28 cellular contexts compared by ENCODE assay signal in the genomic region with DNA sequence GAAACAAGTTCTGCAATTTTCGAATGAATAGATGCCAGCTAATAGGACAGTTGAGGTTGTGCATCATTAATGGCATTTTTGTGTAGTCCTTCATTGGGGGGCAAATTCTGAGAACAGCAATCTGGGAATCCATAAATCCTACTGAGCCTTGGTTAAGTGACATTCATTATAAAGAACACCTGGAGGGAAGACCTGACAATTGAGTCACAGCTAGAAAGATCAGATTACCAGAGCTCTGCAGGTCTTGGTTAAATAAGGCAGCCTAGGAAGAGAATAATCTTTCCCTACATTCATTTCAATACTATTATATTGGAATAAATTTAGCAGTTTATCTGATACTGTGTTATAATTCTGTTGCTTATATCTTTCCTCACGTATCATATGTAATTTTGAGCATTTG. TPM values are rescaled to one million over a fixed set of nuclear protein-coding genes. Genes with fewer than 3 reads are reported as not detected.
DNase-seq lines count a peak whose midpoint lies in the region; ATAC-seq, FAIRE-seq and TF ChIP-seq lines count a peak whose summit lies in the region.
"Had no signal": no experiment of that assay in that cellular context is flagged by ENCODE, and none has a peak within 500 bp of the region (broad histone marks: within the 10 kb centered on the region; RNA-seq: fewer than 3 reads in every experiment).

No MANE protein-coding gene starts in this region.

- no peak overlapping the region for H4K8ac ChIP-seq in H1 (ENCODE audit: extremely low read depth, insufficient read depth, low read length)

- intact Hi-C loops in Caco-2 (cut with micrococcal nuclease; ENCODE audit: unreplicated experiment), result no loop called here

- H2AFZ ChIP-seq in H1 (ENCODE audit: low read length), result no peak overlapping the region
- H2AFZ ChIP-seq: PC-9 had no signal

- no peaks in the 10 kb centered on the region for H4K20me1 ChIP-seq in H1 (replicated peaks in 1 of 2; ENCODE audit: control insufficient read depth in 1 of 2, insufficient read depth in 2 of 2, low read length in 2 of 2)

- H3K36me3 Mint-ChIP-seq in Caco-2 (ENCODE audit: insufficient read depth, unreplicated experiment), result no peaks in the 10 kb centered on the region
- H3K36me3 Mint-ChIP-seq: CD14-positive monocyte had no signal

- no peak overlapping the region for H2BK120ac ChIP-seq in H1 (replicated peaks; ENCODE audit: low read depth, low read length)

- H3K4me1 ChIP-seq in H1 (replicated peaks in 1 of 4; ENCODE audit: control insufficient read depth in 3 of 4, insufficient read depth in 4 of 4, low read length in 3 of 4) (peaks cover 0 to 3% (median 0%) of the 10 kb centered on the region in 4 experiments; a peak in 1 of 7 replicates), Caco-2 (peaks cover 10% of the 10 kb centered on the region; the same call in 1 of the 2 replicates)
- H3K4me1 ChIP-seq: body of pancreas, lower lobe of right lung, tibial nerve had no signal

- 31% methylated on average over 2 of the region's 2 CpGs; no CpG with 5 or more reads in 1 of the 2 experiments for WGBS in H1 (ENCODE audit: extremely low coverage in 1 of 2, insufficient coverage in 1 of 2, insufficient read length in 1 of 2, insufficient replicate concordance in 2 of 2, low coverage in 1 of 2, low lambda C conversion rate in 2 of 2, missing lambda C conversion rate in 1 of 2), 2 experiments

- H3K9me3 Mint-ChIP-seq in Caco-2 (ENCODE audit: unreplicated experiment), result no peaks in the 10 kb centered on the region
- H3K9me3 Mint-ChIP-seq: activated naive CD8-positive, alpha-beta T cell treated with anti-CD3 and anti-CD28 coated beads, Interleukin-2, amount 50 U/mL, for 24 hours; H9 had no signal

- no peak overlapping the region for H3K18ac ChIP-seq in H1 (ENCODE audit: extremely low read depth, low read length)

- peak; percentile 76 for DNase-seq in DMS53 (lab: John Stamatoyannopoulos, UW)
- DNase-seq in NCI-H146 (lab: John Stamatoyannopoulos, UW), result peak; percentile 89
- DNase-seq in NCI-H510A (lab: John Stamatoyannopoulos, UW), result peak; percentile 10
- no peak for DNase-seq in H1 (ENCODE audit: low read depth in 1 of 2, low spot score in 2 of 2)
- no peak for DNase-seq in Caco-2
- no peak for DNase-seq in GM20000 (ENCODE audit: low spot score)
- DNase-seq in urothelium cell line (ENCODE audit: low spot score), result no peak
- DNase-seq: activated CD8-positive, alpha-beta memory T cell treated with anti-CD3 and anti-CD28 coated beads, Interleukin-2, amount 50 U/mL, for 48 hours; activated naive CD8-positive, alpha-beta T cell treated with anti-CD3 and anti-CD28 coated beads, Interleukin-2, amount 50 U/mL, for 24 hours; body of pancreas; DND-41; glutamatergic neuron; H9; lower lobe of right lung; MV-4-11; NCI-H526; PC-9; stimulated activated naive CD4-positive, alpha-beta T cell treated with Interleukin-2 at 50 U/mL for 16 hours had no signal

- H4K91ac ChIP-seq in H1 (replicated peaks; ENCODE audit: insufficient read length, low read length), result no peak overlapping the region

- no peak for TF ChIP-seq CTCF in H1 (IDR thresholded peaks at IDR 0.05; ENCODE audit: control extremely low read depth in 1 of 3, insufficient read depth in 1 of 3, low read depth in 1 of 3, low read length in 3 of 3)
- TF ChIP-seq CTCF in Caco-2 (IDR thresholded peaks at IDR 0.05; ENCODE audit: insufficient read depth in 1 of 2, low read depth in 1 of 2, low read length in 1 of 2, severe bottlenecking in 1 of 2, unreplicated experiment in 1 of 2), result no peak
- no peak for TF ChIP-seq CTCF in GM20000 (IDR thresholded peaks at IDR 0.05; ENCODE audit: extremely low read depth, missing control alignments)

- no peak overlapping the region for H2BK15ac ChIP-seq in H1 (ENCODE audit: low read length)

- no peak for TF ChIP-seq EP300 in H1 (IDR thresholded peaks at IDR 0.05; ENCODE audit: borderline replicate concordance in 1 of 2, low read depth in 2 of 2, low read length in 2 of 2)

- no peaks in the 10 kb centered on the region for H3K4me1 Mint-ChIP-seq in Caco-2 (ENCODE audit: low read depth, unreplicated experiment)
- H3K4me1 Mint-ChIP-seq: activated naive CD8-positive, alpha-beta T cell treated with anti-CD3 and anti-CD28 coated beads, Interleukin-2, amount 50 U/mL, for 24 hours; CD14-positive monocyte had no signal

- H3K27me3 Mint-ChIP-seq in Caco-2 (ENCODE audit: insufficient read depth, unreplicated experiment), result no peaks in the 10 kb centered on the region
- H3K27me3 Mint-ChIP-seq: activated naive CD8-positive, alpha-beta T cell treated with anti-CD3 and anti-CD28 coated beads, Interleukin-2, amount 50 U/mL, for 24 hours had no signal

- no peak overlapping the region for H2BK20ac ChIP-seq in H1 (ENCODE audit: low read length)

- CTCF ChIA-PET in H1 (lab: Charles Lee; ENCODE audit: partially characterized antibody) (no interaction called here), Caco-2 (lab: Charles Lee) (no interaction called here)

- H3K4ac ChIP-seq in H1 (replicated peaks; ENCODE audit: insufficient read length, low read depth, low read length), result no peak overlapping the region

- H4K5ac ChIP-seq in H1 (ENCODE audit: insufficient read length, low read depth, low read length), result no peak overlapping the region

- H3K79me2 ChIP-seq in H1 (ENCODE audit: control insufficient read depth in 1 of 2, insufficient read depth in 2 of 2, low read length in 2 of 2), result no peaks in the 10 kb centered on the region

- peak overlapping the region in 1 of 2 experiments; percentile 46; a peak in 2 of 4 replicates for H3K4me2 ChIP-seq in H1 (ENCODE audit: insufficient read depth in 1 of 2, low read depth in 2 of 2, low read length in 2 of 2)
- H3K4me2 ChIP-seq: KMS-11, PC-9 had no signal

- no peaks in the 10 kb centered on the region for H3K9me3 ChIP-seq in H1 (ENCODE audit: insufficient read depth in 2 of 2, low read depth in 1 of 2, low read length in 1 of 2)
- no peaks in the 10 kb centered on the region for H3K9me3 ChIP-seq in Caco-2
- H3K9me3 ChIP-seq: body of pancreas, lower lobe of right lung, tibial nerve had no signal

- H3K4me3 Mint-ChIP-seq in Caco-2 (ENCODE audit: unreplicated experiment), result no peak overlapping the region
- H3K4me3 Mint-ChIP-seq: activated naive CD8-positive, alpha-beta T cell treated with anti-CD3 and anti-CD28 coated beads, Interleukin-2, amount 50 U/mL, for 24 hours; CD14-positive monocyte; H9 had no signal

- peak; percentile 48 for FAIRE-seq in H1 (lab: Jason Lieb, UNC)
- FAIRE-seq in urothelium cell line (lab: Jason Lieb, UNC), result no peak
- FAIRE-seq: colon, HTR-8/SVneo had no signal

- H3K27me3 ChIP-seq in H1 (replicated peaks in 1 of 4; ENCODE audit: control insufficient read depth in 3 of 4, extremely low read depth in 1 of 4, insufficient read depth in 3 of 4, low read length in 3 of 4) (no peaks in the 10 kb centered on the region), Caco-2 (replicated peaks; ENCODE audit: control insufficient read depth, insufficient read depth, low read length) (no peaks in the 10 kb centered on the region)
- H3K27me3 ChIP-seq: body of pancreas, tibial nerve had no signal

- no peak overlapping the region for H3K23ac ChIP-seq in H1 (ENCODE audit: insufficient read length)

- POLR2A ChIA-PET in H1 (lab: Charles Lee; ENCODE audit: partially characterized antibody), result no interaction called here
- POLR2A ChIA-PET in Caco-2 (lab: Charles Lee), result no interaction called here

- BruUV-seq in Caco-2 (replicated peaks; lab: Mats Ljungman, UMichigan), result no TSS peak

- no peak for TF ChIP-seq RAD21 in H1 (IDR thresholded peaks at IDR 0.05 in 1 of 2, conservative IDR thresholded peaks at IDR 0.05 in 1 of 2; ENCODE audit: low read depth in 2 of 2, low read length in 2 of 2)

- no peak overlapping the region for H2BK12ac ChIP-seq in H1 (ENCODE audit: low read depth, low read length)

- peak overlapping the region in 1 of 4 experiments; percentile 17; a peak in 1 of 8 replicates for H3K4me3 ChIP-seq in H1 (ENCODE audit: extremely low read depth in 1 of 4, insufficient read depth in 2 of 4, low read depth in 3 of 4, low read length in 4 of 4)
- no peak overlapping the region for H3K4me3 ChIP-seq in Caco-2 (ENCODE audit: low read depth, low read length)
- H3K4me3 ChIP-seq: body of pancreas, lower lobe of right lung, PC-9, skin epidermis, tibial nerve had no signal

- H3K79me1 ChIP-seq in H1 (ENCODE audit: low read depth, low read length), result no peaks in the 10 kb centered on the region

- H3K9ac ChIP-seq in H1 (replicated peaks in 1 of 4; ENCODE audit: extremely low read depth in 1 of 4, low read depth in 3 of 4, low read length in 3 of 4), result no peak overlapping the region
- H3K9ac ChIP-seq: KMS-11 had no signal

- H2AK5ac ChIP-seq in H1 (ENCODE audit: low read depth, low read length), result no peak overlapping the region

- no peak for TF ChIP-seq POLR2A in H1 (IDR thresholded peaks at IDR 0.05; ENCODE audit: control extremely low read depth in 1 of 2, low read depth in 2 of 2, low read length in 2 of 2)

- no peaks in the 10 kb centered on the region for H3K23me2 ChIP-seq in H1 (ENCODE audit: low read depth, low read length)

- H3K14ac ChIP-seq in H1 (ENCODE audit: insufficient read length), result no peak overlapping the region

- H3K27ac Mint-ChIP-seq in Caco-2 (ENCODE audit: unreplicated experiment), result no peak overlapping the region
- H3K27ac Mint-ChIP-seq: activated naive CD8-positive, alpha-beta T cell treated with anti-CD3 and anti-CD28 coated beads, Interleukin-2, amount 50 U/mL, for 24 hours; CD14-positive monocyte had no signal

- no peak overlapping the region for H3K27ac ChIP-seq in H1 (ENCODE audit: low read depth, low read length)
- H3K27ac ChIP-seq: body of pancreas, KMS-11, lower lobe of right lung, PC-9, skin epidermis, tibial nerve, VCaP had no signal

- no peak overlapping the region for H3K56ac ChIP-seq in H1 (replicated peaks; ENCODE audit: insufficient read length, low read depth, low read length)

- no peak overlapping the region for H2BK5ac ChIP-seq in H1 (ENCODE audit: low read depth, low read length)

- no peak for ATAC-seq in HG03342 (IDR thresholded peaks at IDR 0.05; ENCODE audit: unreplicated experiment)
- ATAC-seq: activated naive CD8-positive, alpha-beta T cell treated with anti-CD3 and anti-CD28 coated beads, Interleukin-2, amount 50 U/mL, for 24 hours; body of pancreas; lower lobe of right lung had no signal

- no peaks in the 10 kb centered on the region for H3K36me3 ChIP-seq in H1 (ENCODE audit: control insufficient read depth in 2 of 4, insufficient read depth in 4 of 4, low read length in 3 of 4)
- H3K36me3 ChIP-seq in Caco-2 (ENCODE audit: control insufficient read depth, insufficient read depth, low read length), result no peaks in the 10 kb centered on the region
- H3K36me3 ChIP-seq: lower lobe of right lung, tibial nerve had no signal

RNA-seq across cellular contexts. Expression of a gene that starts 14.2 kb away (rescaled TPM):
- 0.88 and 1.7 TPM in 2 replicates for total RNA-seq in H1 (2021; fragmentation: NEBNext Ultra II Directional; extraction: Animal tissue kit (Norgen Biotek cat#: 25700))
- polyA plus RNA-seq in H1 (2011; rRNA removed), result 0.30 and 0.36 TPM in 2 replicates
- 0.71 TPM for polyA plus RNA-seq in H1 (2011; cell fraction: cytosol; rRNA removed)
- polyA plus RNA-seq in H1 (2011; cell fraction: nucleus; rRNA removed), result 0.41 TPM
- 0.23 to 0.75 TPM (median 0.44 TPM) in 4 replicates for polyA plus RNA-seq in H1 (2012, experiment 1 of 2)
- 0.10 TPM for polyA plus RNA-seq in H1 (2012, experiment 2 of 2)
- polyA plus RNA-seq in H1 (2013, experiment 1 of 2), result 1.5 TPM
- polyA plus RNA-seq in H1 (2013, experiment 2 of 2), result 1.4 TPM
- polyA minus RNA-seq in H1 (2011; rRNA and poly(A)+ RNA removed), result 2.9 and 3.6 TPM in 2 replicates
- polyA minus RNA-seq in H1 (2011; cell fraction: cytosol; rRNA and poly(A)+ RNA removed), result 1.8 TPM
- polyA minus RNA-seq in H1 (2011; cell fraction: nucleus; rRNA and poly(A)+ RNA removed), result 9.3 TPM
- total RNA-seq in Caco-2 (2022), result not detected in 2 replicates
- total RNA-seq: body of pancreas; PC-9; SK-MEL-5; T-helper 2 cell treated with Interferon-gamma antibody and Interleukin-4, amounts not matched to agents 100 ng/mL and 5 ng/mL, for 36 hours; tibial nerve had no signal
- polyA plus RNA-seq: CD14-positive monocyte had no signal

Comparison
In these comparisons a context has a peak if more than half of its experiments do, and no peak if none do; other contexts are left out.
1. DNase-seq: peak in DMS53 (single experiment), NCI-H146 (single experiment) and NCI-H510A (single experiment); none in H1 (0 of 2), Caco-2 (0 of 2), GM20000 (single experiment) and urothelium cell line (single experiment).